Comparison of ENCODE assay signal across 35 cellular contexts in the genomic region with DNA sequence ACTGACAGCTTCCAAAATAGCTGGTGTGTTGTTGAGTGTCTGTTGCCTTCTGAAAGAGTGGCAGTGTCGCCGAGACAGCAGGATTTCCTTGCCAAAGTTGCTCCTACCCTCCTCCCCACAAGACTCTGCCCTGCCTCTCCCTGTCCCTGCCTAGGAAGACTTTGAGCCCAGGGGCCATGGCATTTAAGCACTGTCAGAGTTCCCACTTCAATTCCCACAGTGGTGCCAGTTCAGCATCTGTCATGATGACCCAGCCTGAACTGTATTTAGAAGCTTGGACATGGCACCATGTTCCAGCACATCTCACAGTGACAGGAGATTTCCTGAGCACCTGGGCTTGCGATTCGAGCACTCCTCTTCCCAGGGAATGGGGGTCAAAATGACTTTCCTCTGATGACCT. TPM values are rescaled to one million over a fixed set of nuclear protein-coding genes. Genes with fewer than 3 reads are reported as not detected.
"Had no signal": no experiment of that assay in that cellular context is flagged by ENCODE, and none has a peak within 500 bp of the region (broad histone marks: within the 10 kb centered on the region; RNA-seq: fewer than 3 reads in every experiment).

No MANE protein-coding gene starts in this region.

- H3K36me3 Mint-ChIP-seq: activated CD4-positive, alpha-beta memory T cell treated with anti-CD3 and anti-CD28 coated beads for 36 hours; activated naive CD4-positive, alpha-beta T cell treated with anti-CD3 and anti-CD28 coated beads, Interleukin-2, amount 10 ng/mL, durations not matched to agents 7 days and 5 days; activated naive CD8-positive, alpha-beta T cell; brain; T-cell had no signal

- DNase-seq: activated B cell treated with CpG ODN at 0.5 μM for 24 hours; activated CD4-positive, alpha-beta memory T cell treated with anti-CD3 and anti-CD28 coated beads for 36 hours; activated CD4-positive, alpha-beta T cell treated with anti-CD3 and anti-CD28 coated beads for 4 hours; activated CD4-positive, alpha-beta T cell treated with anti-CD3 and anti-CD28 coated beads, Interleukin-2, amount 50 U/mL, for 1 hour; activated CD4-positive, CD25-positive, alpha-beta regulatory T cell treated with anti-CD3 and anti-CD28 coated beads, Interleukin-2, amount 50 U/mL, for 72 hours; activated CD8-positive, alpha-beta memory T cell treated with anti-CD3 and anti-CD28 coated beads, Interleukin-2, amount 50 U/mL, for 4 hours; activated effector memory CD4-positive, alpha-beta T cell treated with Interleukin-2 at 50 U/mL for 16 hours; activated naive CD4-positive, alpha-beta T cell treated with anti-CD3 and anti-CD28 coated beads, Interleukin-2, amount 10 ng/mL, durations not matched to agents 7 days and 5 days; activated naive CD8-positive, alpha-beta T cell treated with anti-CD3 and anti-CD28 coated beads, Interleukin-2, amount 50 U/mL, for 24 hours; activated T-cell treated with anti-CD3 and anti-CD28 coated beads for 4 hours; activated T-cell treated with anti-CD3 and anti-CD28 coated beads, Interleukin-2, amount 50 U/mL, for 4 hours; anterior cingulate cortex; caudate nucleus; Karpas-422; KBM-7; NCI-H1048; NCI-H1105 treated with DMSO at 0.1 percent for 48 hours; NCI-H1436 treated with DMSO at 0.1 percent for 48 hours; NCI-H1694 treated with DMSO at 0.1 percent for 48 hours; NCI-H2029; NCI-H345; NCI-H510A; NCI-H526; NCI-H748 treated with DMSO at 0.1 percent for 48 hours; NK-92 treated with Interleukin-12 subunit alpha and Interleukin-12 subunit beta, amount 100 ng/mL, for 24 hours; Peyer's patch; RPMI8226; SIG-M5; T-cell; T-helper 17 cell; T-helper 9 cell had no signal

- H3K36me3 ChIP-seq: Peyer's patch had no signal

- H3K4me1 Mint-ChIP-seq: activated B cell treated with CpG ODN at 0.5 μM for 24 hours; activated naive CD4-positive, alpha-beta T cell treated with anti-CD3 and anti-CD28 coated beads, Interleukin-2, amount 10 ng/mL, durations not matched to agents 7 days and 5 days; activated naive CD8-positive, alpha-beta T cell treated with anti-CD3 and anti-CD28 coated beads, Interleukin-2, amount 50 U/mL, for 24 hours; brain; T-cell; T-helper 17 cell had no signal

- H3K27me3 ChIP-seq: Peyer's patch had no signal

- H3K9me3 Mint-ChIP-seq: activated B cell treated with CpG ODN at 0.5 μM for 24 hours; activated naive CD4-positive, alpha-beta T cell treated with anti-CD3 and anti-CD28 coated beads, Interleukin-2, amount 10 ng/mL, durations not matched to agents 7 days and 5 days had no signal

- H3K4me1 ChIP-seq: Peyer's patch had no signal

- H3K4me3 Mint-ChIP-seq: activated B cell treated with CpG ODN at 0.5 μM for 24 hours; activated CD4-positive, alpha-beta memory T cell treated with anti-CD3 and anti-CD28 coated beads for 36 hours; activated naive CD4-positive, alpha-beta T cell treated with anti-CD3 and anti-CD28 coated beads, Interleukin-2, amount 10 ng/mL, durations not matched to agents 7 days and 5 days; activated naive CD8-positive, alpha-beta T cell; activated naive CD8-positive, alpha-beta T cell treated with anti-CD3 and anti-CD28 coated beads, Interleukin-2, amount 50 U/mL, for 24 hours; activated T-cell treated with anti-CD3 and anti-CD28 coated beads, Interleukin-2, amount 50 U/mL, for 4 hours; brain; T-cell; T-helper 17 cell had no signal

- H3K27ac ChIP-seq: Peyer's patch, VCaP had no signal

- H3K4me3 ChIP-seq: Peyer's patch had no signal

- H3K27ac Mint-ChIP-seq: activated B cell treated with CpG ODN at 0.5 μM for 24 hours; activated CD4-positive, alpha-beta memory T cell treated with anti-CD3 and anti-CD28 coated beads for 36 hours; activated naive CD4-positive, alpha-beta T cell treated with anti-CD3 and anti-CD28 coated beads, Interleukin-2, amount 10 ng/mL, durations not matched to agents 7 days and 5 days; activated naive CD8-positive, alpha-beta T cell; activated naive CD8-positive, alpha-beta T cell treated with anti-CD3 and anti-CD28 coated beads, Interleukin-2, amount 50 U/mL, for 24 hours; T-cell; T-helper 17 cell had no signal

- H3K27me3 Mint-ChIP-seq: activated B cell treated with CpG ODN at 0.5 μM for 24 hours; activated CD4-positive, alpha-beta memory T cell treated with anti-CD3 and anti-CD28 coated beads for 36 hours; activated naive CD4-positive, alpha-beta T cell treated with anti-CD3 and anti-CD28 coated beads, Interleukin-2, amount 10 ng/mL, durations not matched to agents 7 days and 5 days; activated naive CD8-positive, alpha-beta T cell treated with anti-CD3 and anti-CD28 coated beads, Interleukin-2, amount 50 U/mL, for 24 hours; T-helper 17 cell had no signal

- H3K9me3 ChIP-seq: Peyer's patch had no signal

RNA-seq across cellular contexts. Expression of a gene that starts 43.6 kb away (rescaled TPM):
- total RNA-seq: activated CD4-positive, alpha-beta memory T cell treated with anti-CD3 and anti-CD28 coated beads for 36 hours; activated T-cell treated with anti-CD3 and anti-CD28 coated beads, Interleukin-2, amount 50 U/mL, for 4 hours; bronchial epithelial cell; T-helper 17 cell had no signal
